Comparison of ENCODE assay signal across 14 cellular contexts in the genomic region with DNA sequence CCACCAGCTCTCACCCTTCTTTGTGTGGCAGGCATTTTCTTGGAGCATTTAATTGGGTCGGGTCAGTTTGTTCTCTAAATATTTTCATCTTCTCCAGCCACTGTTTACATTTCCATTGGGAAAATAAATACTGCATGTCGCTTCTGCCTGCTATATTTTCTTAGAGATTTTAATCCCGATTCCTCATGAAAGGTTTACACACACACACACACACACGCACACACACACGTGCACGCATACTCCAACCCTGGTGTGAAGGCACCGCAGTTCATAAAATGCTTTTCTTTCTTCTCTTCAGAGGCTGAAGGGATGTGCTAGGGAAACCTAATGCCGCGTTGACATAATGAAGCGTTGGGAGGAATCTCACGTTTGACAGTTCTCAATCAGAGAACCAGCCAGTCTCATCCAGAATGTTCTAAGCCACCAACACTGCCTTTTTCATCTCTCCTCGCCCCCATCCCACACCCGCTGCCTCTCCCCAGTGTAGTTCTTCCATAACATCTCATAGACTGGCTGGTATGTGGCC.
DNase-seq lines count a peak whose midpoint lies in the region; TF ChIP-seq lines count a peak whose summit lies in the region.
"Had no signal": no experiment of that assay in that cellular context is flagged by ENCODE, and none has a peak within 500 bp of the region (broad histone marks: within the 10 kb centered on the region; RNA-seq: fewer than 3 reads in every experiment).

No MANE protein-coding gene starts in this region.

- no peaks in the 10 kb centered on the region for H3K9me2 ChIP-seq in neural cell (ENCODE audit: insufficient read depth, low read length)

- peak; percentile 49 for DNase-seq in brain pericyte (ENCODE audit: low read depth, low spot score)
- DNase-seq in activated CD4-positive, alpha-beta T cell treated with anti-CD3 and anti-CD28 coated beads for 48 hours: no peak
- no peak for DNase-seq in smooth muscle cell (lab: John Stamatoyannopoulos, UW; ENCODE audit: unreplicated experiment)
- no peak for DNase-seq in T-helper 1 cell
- DNase-seq: AML-193; CD4-positive, CD25-positive, alpha-beta regulatory T cell; DMS53; GF-D8; HCEC 1CT; HFFc6 had no signal

- H3F3A ChIP-seq in neural cell (ENCODE audit: insufficient read depth, low read length, poor library complexity, severe bottlenecking) (no peaks in the 10 kb centered on the region), smooth muscle cell (ENCODE audit: low read depth) (no peaks in the 10 kb centered on the region)

- TF ChIP-seq RAD21 in neural cell (conservative IDR thresholded peaks at IDR 0.05): no peak

- no peak overlapping the region for H3K4me2 ChIP-seq in neural cell (ENCODE audit: low read length)
- H3K4me2 ChIP-seq in smooth muscle cell: no peak overlapping the region
- H3K4me2 ChIP-seq: BLaER1 had no signal

- TF ChIP-seq CTCF in 22Rv1 (IDR thresholded peaks at IDR 0.05): no peak
- TF ChIP-seq CTCF in C4-2B (conservative IDR thresholded peaks at IDR 0.05): no peak
- TF ChIP-seq CTCF in neural cell (IDR thresholded peaks at IDR 0.05; ENCODE audit: poor library complexity, severe bottlenecking): no peak
- TF ChIP-seq CTCF in smooth muscle cell (IDR thresholded peaks at IDR 0.05; ENCODE audit: borderline replicate concordance, insufficient read depth, poor library complexity, severe bottlenecking): no peak

- H3K9me3 ChIP-seq in neural cell (ENCODE audit: low read length): no peaks in the 10 kb centered on the region
- H3K9me3 ChIP-seq in smooth muscle cell (replicated peaks; ENCODE audit: low read depth): no peaks in the 10 kb centered on the region
- H3K9me3 ChIP-seq: BLaER1 had no signal

- H3K79me2 ChIP-seq in neural cell (replicated peaks; ENCODE audit: insufficient read depth, low read length): no peaks in the 10 kb centered on the region
- no peaks in the 10 kb centered on the region for H3K79me2 ChIP-seq in smooth muscle cell (ENCODE audit: low read depth)

- peak; percentile 37 for TF ChIP-seq EP300 in neural cell (conservative IDR thresholded peaks at IDR 0.05; ENCODE audit: poor library complexity, severe bottlenecking)

- H2AFZ ChIP-seq in neural cell (ENCODE audit: low read depth, low read length): no peak overlapping the region
- H2AFZ ChIP-seq in smooth muscle cell (ENCODE audit: low read depth): no peak overlapping the region

- H3K4me1 ChIP-seq in smooth muscle cell (ENCODE audit: low read depth): peaks cover 17% of the 10 kb centered on the region

- no peak overlapping the region for H3K9ac ChIP-seq in neural cell (ENCODE audit: low read length)
- no peak overlapping the region for H3K9ac ChIP-seq in smooth muscle cell (ENCODE audit: low read depth)
- H3K9ac ChIP-seq: BLaER1 had no signal

- no peaks in the 10 kb centered on the region for H3K36me3 ChIP-seq in neural cell (ENCODE audit: insufficient read depth, low read length)
- H3K36me3 ChIP-seq in smooth muscle cell (ENCODE audit: low read depth): no peaks in the 10 kb centered on the region
- H3K36me3 ChIP-seq: BLaER1 had no signal

- H3K4me3 ChIP-seq in neural cell (ENCODE audit: low read length): no peak overlapping the region
- no peak overlapping the region for H3K4me3 ChIP-seq in smooth muscle cell
- H3K4me3 ChIP-seq: BLaER1 had no signal

- WGBS in smooth muscle cell (ENCODE audit: low lambda C conversion rate): 88% methylated on average over 13 of the region's 13 CpGs

- H4K20me1 ChIP-seq in neural cell (ENCODE audit: insufficient read depth) (no peaks in the 10 kb centered on the region), smooth muscle cell (ENCODE audit: low read depth) (no peaks in the 10 kb centered on the region)
- H4K20me1 ChIP-seq: BLaER1 had no signal

- H3K27ac ChIP-seq in 22Rv1: peak overlapping the region; percentile 72
- peak overlapping the region; percentile 46 for H3K27ac ChIP-seq in C4-2B
- peak overlapping the region; percentile 6 for H3K27ac ChIP-seq in neural cell (ENCODE audit: low read length)
- no peak overlapping the region for H3K27ac ChIP-seq in smooth muscle cell (ENCODE audit: low read depth)
- H3K27ac ChIP-seq: BLaER1 had no signal

- H3K27me3 ChIP-seq in neural cell (ENCODE audit: insufficient read depth, low read depth, low read length) (no peaks in the 10 kb centered on the region), smooth muscle cell (ENCODE audit: low read depth) (peaks cover 47% of the 10 kb centered on the region)
- H3K27me3 ChIP-seq: BLaER1 had no signal

TF ChIP-seq in neural cell, 6 proteins besides CTCF, POLR2A, EP300 and RAD21:
- TF ChIP-seq POLR2AphosphoS5 (IDR thresholded peaks at IDR 0.05) (peak; percentile 73), EZH2 (IDR thresholded peaks at IDR 0.05; ENCODE audit: borderline replicate concordance, insufficient read depth, low read length, poor library complexity, severe bottlenecking) (no peak), SMC3 (conservative IDR thresholded peaks at IDR 0.05; ENCODE audit: poor library complexity) (no peak), MXI1 (conservative IDR thresholded peaks at IDR 0.05; ENCODE audit: poor library complexity, severe bottlenecking) (no peak), TAF1 (IDR thresholded peaks at IDR 0.05; ENCODE audit: low read depth) (no peak), REST (IDR thresholded peaks at IDR 0.05; ENCODE audit: borderline replicate concordance) (peak; percentile 58)
